Comparison of ENCODE assay signal across 30 cellular contexts in the genomic region with DNA sequence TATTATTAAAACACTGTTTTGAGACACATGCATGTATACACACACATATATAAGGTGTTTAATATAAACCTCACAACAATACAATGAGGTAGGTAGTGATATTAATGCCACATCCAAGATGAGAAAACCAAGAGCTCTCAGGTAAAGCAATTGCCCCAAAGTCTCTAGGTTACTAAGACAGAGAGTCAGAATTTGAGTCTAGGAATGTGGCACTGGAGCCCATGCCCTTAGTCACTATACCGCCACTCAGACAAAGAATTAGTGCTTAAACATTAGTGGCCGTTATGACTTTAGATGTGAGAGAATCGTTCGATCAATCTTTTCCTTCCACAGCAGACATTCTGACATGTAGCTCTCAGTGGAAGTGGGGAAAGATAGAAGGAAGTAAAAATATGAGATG.
DNase-seq lines count a peak whose midpoint lies in the region; ATAC-seq, FAIRE-seq and TF ChIP-seq lines count a peak whose summit lies in the region.
"Had no signal": no experiment of that assay in that cellular context is flagged by ENCODE, and none has a peak within 500 bp of the region (broad histone marks: within the 10 kb centered on the region; RNA-seq: fewer than 3 reads in every experiment).

No MANE protein-coding gene starts in this region.

- no peaks in the 10 kb centered on the region for H3K27me3 Mint-ChIP-seq in activated T-helper 17 cell treated with anti-CD3 and anti-CD28 coated beads, Interleukin-2, amount 50 U/mL, for 72 hours
- H3K27me3 Mint-ChIP-seq: activated CD8-positive, alpha-beta memory T cell treated with anti-CD3 and anti-CD28 coated beads, Interleukin-2, amount 10 ng/mL, durations not matched to agents 7 days and 5 days; B cell had no signal

- TF ChIP-seq RAD21 in A549 (conservative IDR thresholded peaks at IDR 0.05 in 1 of 2, IDR thresholded peaks at IDR 0.05 in 1 of 2), result no peak

- H3K36me3 ChIP-seq in neutrophil (no peaks in the 10 kb centered on the region), testis (ENCODE audit: low read depth, missing control alignments) (no peaks in the 10 kb centered on the region)
- H3K36me3 ChIP-seq: colonic mucosa, right atrium auricular region, spleen, tibial nerve had no signal

- FAIRE-seq in A549 (lab: Jason Lieb, UNC), result peak; percentile 13
- FAIRE-seq: G401.6, H1 had no signal

- H3K27me3 ChIP-seq in neutrophil (no peaks in the 10 kb centered on the region), testis (no peaks in the 10 kb centered on the region)
- H3K27me3 ChIP-seq: colonic mucosa, foreskin keratinocyte, right atrium auricular region had no signal

- TF ChIP-seq POLR2A in A549 (IDR thresholded peaks at IDR 0.05; ENCODE audit: low read length) (no peak), testis (IDR thresholded peaks at IDR 0.05) (no peak)

- intact Hi-C loops in testis (cut with DNase I; ENCODE audit: low total_unique reads), result no loop called here

- H3K27ac ChIP-seq in A549 (peak overlapping the region; percentile 71 to 90), neutrophil (peak overlapping the region; percentile 29), testis (no peak overlapping the region)
- H3K27ac ChIP-seq: colonic mucosa, foreskin keratinocyte, KMS-11, parathyroid adenoma had no signal

- no peak for TF ChIP-seq EP300 in A549 (IDR thresholded peaks at IDR 0.05)

- ATAC-seq in activated CD4-positive, CD25-positive, alpha-beta regulatory T cell treated with anti-CD3 and anti-CD28 coated beads, Interleukin-2, amount 50 U/mL, for 24 hours, result peak; percentile 57 to 78
- no peak for ATAC-seq in A549
- peak; percentile 75 for ATAC-seq in activated T-helper 17 cell treated with anti-CD3 and anti-CD28 coated beads, Interleukin-2, amount 50 U/mL, for 72 hours (replicated peaks)
- ATAC-seq: activated CD8-positive, alpha-beta memory T cell treated with anti-CD3 and anti-CD28 coated beads, Interleukin-2, amount 10 ng/mL, durations not matched to agents 7 days and 5 days; T-cell had no signal

- peak overlapping the region; percentile 60; the same call in 2 of the 3 replicates for H3K4me2 ChIP-seq in A549
- H3K4me2 ChIP-seq: KMS-11 had no signal

- H3K4me3 ChIP-seq in A549 (no peak overlapping the region), neutrophil (ENCODE audit: low read depth in 1 of 2, low read length in 1 of 2) (no peak overlapping the region), testis (no peak overlapping the region)
- H3K4me3 ChIP-seq: colonic mucosa, right atrium auricular region, spleen, tibial nerve had no signal

- no peak for DNase-seq in activated CD4-positive, CD25-positive, alpha-beta regulatory T cell treated with anti-CD3 and anti-CD28 coated beads, Interleukin-2, amount 50 U/mL, for 72 hours
- DNase-seq in A549 (ENCODE audit: low read depth in 1 of 2, low spot score in 1 of 2) (no peak), medulla oblongata (ENCODE audit: extremely low spot score) (no peak), D341Med (ENCODE audit: low spot score) (no peak), testis (no peak)
- DNase-seq: 8988T; activated CD8-positive, alpha-beta memory T cell treated with anti-CD3 and anti-CD28 coated beads, Interleukin-2, amount 10 ng/mL, durations not matched to agents 7 days and 5 days; activated effector memory CD4-positive, alpha-beta T cell treated with Interleukin-2 at 50 U/mL for 16 hours; colonic mucosa; DMS53; effector memory CD4-positive, alpha-beta T cell; immature natural killer cell; NCI-H1436 treated with DMSO at 0.1 percent for 48 hours; NK-92 treated with Interleukin-12 subunit alpha and Interleukin-12 subunit beta, amount 100 ng/mL, for 24 hours; SHP77 treated with DMSO at 0.1 percent for 48 hours; spleen; stimulated activated naive CD4-positive, alpha-beta T cell; T-cell had no signal

- no peaks in the 10 kb centered on the region for H3K9me3 Mint-ChIP-seq in activated T-helper 17 cell treated with anti-CD3 and anti-CD28 coated beads, Interleukin-2, amount 50 U/mL, for 72 hours
- H3K9me3 Mint-ChIP-seq: immature natural killer cell; natural killer cell treated with Interleukin-12 subunit alpha and Interleukin-12 subunit beta and Interleukin-15 and Interleukin-18, amount 100 ng/mL, for 72 hours; T-cell had no signal

- TF ChIP-seq CTCF in A549 (IDR thresholded peaks at IDR 0.05) (no peak), neutrophil (IDR thresholded peaks at IDR 0.05) (no peak), testis (IDR thresholded peaks at IDR 0.05) (no peak)

- H3K4me1 ChIP-seq in A549 (peaks cover 37% of the 10 kb centered on the region), neutrophil (ENCODE audit: control insufficient read depth in 1 of 2, insufficient read depth in 1 of 2, low read depth in 1 of 2, low read length in 1 of 2) (peaks cover 19 to 30% of the 10 kb centered on the region in 2 experiments), testis (no peaks in the 10 kb centered on the region)
- H3K4me1 ChIP-seq: colonic mucosa, parathyroid adenoma, right atrium auricular region, spleen had no signal

- 93% methylated on average over 4 of the region's 4 CpGs for WGBS in A549 (ENCODE audit: missing lambda C conversion rate)
- 89 to 90% methylated on average over 4 of the region's 4 CpGs for WGBS in testis, 2 donors

- H3K9me3 ChIP-seq in A549, result no peaks in the 10 kb centered on the region
- H3K9me3 ChIP-seq in neutrophil, result no peaks in the 10 kb centered on the region
- H3K9me3 ChIP-seq in testis, result no peaks in the 10 kb centered on the region
- H3K9me3 ChIP-seq: colonic mucosa, right atrium auricular region, spleen, tibial nerve had no signal

- H3K4me3 Mint-ChIP-seq in activated T-helper 17 cell treated with anti-CD3 and anti-CD28 coated beads, Interleukin-2, amount 50 U/mL, for 72 hours, result no peak overlapping the region
- H3K4me3 Mint-ChIP-seq: activated CD8-positive, alpha-beta memory T cell treated with anti-CD3 and anti-CD28 coated beads, Interleukin-2, amount 10 ng/mL, durations not matched to agents 7 days and 5 days; B cell; immature natural killer cell; natural killer cell treated with Interleukin-12 subunit alpha and Interleukin-12 subunit beta and Interleukin-15 and Interleukin-18, amount 100 ng/mL, for 72 hours; T-cell had no signal

- no peaks in the 10 kb centered on the region for H3K36me3 Mint-ChIP-seq in activated T-helper 17 cell treated with anti-CD3 and anti-CD28 coated beads, Interleukin-2, amount 50 U/mL, for 72 hours (ENCODE audit: low read depth)
- H3K36me3 Mint-ChIP-seq: activated CD8-positive, alpha-beta memory T cell treated with anti-CD3 and anti-CD28 coated beads, Interleukin-2, amount 10 ng/mL, durations not matched to agents 7 days and 5 days; immature natural killer cell; natural killer cell treated with Interleukin-12 subunit alpha and Interleukin-12 subunit beta and Interleukin-15 and Interleukin-18, amount 100 ng/mL, for 72 hours; T-cell had no signal

- H3K27ac Mint-ChIP-seq in activated T-helper 17 cell treated with anti-CD3 and anti-CD28 coated beads, Interleukin-2, amount 50 U/mL, for 72 hours, result no peak overlapping the region
- H3K27ac Mint-ChIP-seq: activated CD8-positive, alpha-beta memory T cell treated with anti-CD3 and anti-CD28 coated beads, Interleukin-2, amount 10 ng/mL, durations not matched to agents 7 days and 5 days; B cell; immature natural killer cell; natural killer cell treated with Interleukin-12 subunit alpha and Interleukin-12 subunit beta and Interleukin-15 and Interleukin-18, amount 100 ng/mL, for 72 hours; T-cell had no signal

- POLR2A ChIA-PET in A549 (lab: Yijun Ruan, JAX), result interaction anchor here (1.1 kb wide), 1 partner anchor 14 kb away, joined by 4 read pairs; no protein-coding TSS in a partner anchor

- CTCF ChIA-PET in A549 (lab: Yijun Ruan, JAX), result interaction anchor here (1.0 to 2.5 kb wide), 2 partner anchors 16 to 130 kb away, joined by 3 to 16 read pairs; no protein-coding TSS in a partner anchor

- no peaks in the 10 kb centered on the region for H3K4me1 Mint-ChIP-seq in activated T-helper 17 cell treated with anti-CD3 and anti-CD28 coated beads, Interleukin-2, amount 50 U/mL, for 72 hours
- H3K4me1 Mint-ChIP-seq: B cell, immature natural killer cell, T-cell had no signal

TF ChIP-seq in A549, 52 proteins besides CTCF, POLR2A, EP300 and RAD21 (continues in another document):
- TF ChIP-seq HES2 (IDR thresholded peaks at IDR 0.05) (no peak), HOXB5 (CRISPR knock-in tag; IDR thresholded peaks at IDR 0.05) (no peak), HOXA7 (CRISPR knock-in tag; IDR thresholded peaks at IDR 0.05) (no peak), EHMT2 (IDR thresholded peaks at IDR 0.05; ENCODE audit: low read depth) (no peak), RARB (CRISPR knock-in tag; IDR thresholded peaks at IDR 0.05) (no peak), CEBPB (IDR thresholded peaks at IDR 0.05) (no peak), GATA3 (IDR thresholded peaks at IDR 0.05; ENCODE audit: borderline replicate concordance) (no peak), MAX (IDR thresholded peaks at IDR 0.05) (no peak), RFX5 (IDR thresholded peaks at IDR 0.05) (no peak), KDM5A (IDR thresholded peaks at IDR 0.05) (no peak), HOXB13 (CRISPR knock-in tag; IDR thresholded peaks at IDR 0.05; ENCODE audit: low read depth) (no peak), NPAS2 (CRISPR knock-in tag; IDR thresholded peaks at IDR 0.05; ENCODE audit: borderline replicate concordance) (no peak), MAZ (IDR thresholded peaks at IDR 0.05; ENCODE audit: borderline replicate concordance, low read depth, low read length) (no peak), NFE2L2 (conservative IDR thresholded peaks at IDR 0.05; ENCODE audit: low read length) (no peak)
- TF ChIP-seq, protein P1, sequence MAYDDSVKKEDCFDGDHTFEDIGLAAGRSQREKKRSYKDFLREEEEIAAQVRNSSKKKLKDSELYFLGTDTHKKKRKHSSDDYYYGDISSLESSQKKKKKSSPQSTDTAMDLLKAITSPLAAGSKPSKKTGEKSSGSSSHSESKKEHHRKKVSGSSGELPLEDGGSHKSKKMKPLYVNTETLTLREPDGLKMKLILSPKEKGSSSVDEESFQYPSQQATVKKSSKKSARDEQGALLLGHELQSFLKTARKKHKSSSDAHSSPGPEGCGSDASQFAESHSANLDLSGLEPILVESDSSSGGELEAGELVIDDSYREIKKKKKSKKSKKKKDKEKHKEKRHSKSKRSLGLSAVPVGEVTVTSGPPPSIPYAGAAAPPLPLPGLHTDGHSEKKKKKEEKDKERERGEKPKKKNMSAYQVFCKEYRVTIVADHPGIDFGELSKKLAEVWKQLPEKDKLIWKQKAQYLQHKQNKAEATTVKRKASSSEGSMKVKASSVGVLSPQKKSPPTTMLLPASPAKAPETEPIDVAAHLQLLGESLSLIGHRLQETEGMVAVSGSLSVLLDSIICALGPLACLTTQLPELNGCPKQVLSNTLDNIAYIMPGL (CRISPR knock-in tag; IDR thresholded peaks at IDR 0.05; ENCODE audit: borderline replicate concordance), result no peak

Comparison
In these comparisons a context has a peak if more than half of its experiments do, and no peak if none do; other contexts are left out.
1. ATAC-seq: peak in activated CD4-positive, CD25-positive, alpha-beta regulatory T cell treated with anti-CD3 and anti-CD28 coated beads, Interleukin-2, amount 50 U/mL, for 24 hours (2 of 2) and activated T-helper 17 cell treated with anti-CD3 and anti-CD28 coated beads, Interleukin-2, amount 50 U/mL, for 72 hours (single experiment); none in A549 (0 of 2).
2. H3K27ac ChIP-seq: peak in A549 (2 of 2) and neutrophil (single experiment); none in testis (0 of 2).